ENCODE assay signal across 10 cellular contexts in genomic region chr2:230925879-230926765, GRCh38. TPM values are rescaled to one million over a fixed set of nuclear protein-coding genes. Genes with fewer than 3 reads are reported as not detected.
DNase-seq lines count a peak whose midpoint lies in the region; ATAC-seq lines count a peak whose summit lies in the region.
"Had no signal": no experiment of that assay in that cellular context is flagged by ENCODE, and none has a peak within 500 bp of the region (broad histone marks: within the 10 kb centered on the region; RNA-seq: fewer than 3 reads in every experiment).

No MANE protein-coding gene starts in this region.

- peak; percentile 43 for ATAC-seq in HG03095 (IDR thresholded peaks at IDR 0.05; ENCODE audit: unreplicated experiment)
- ATAC-seq in T-helper 17 cell: no peak

- H3K27me3 Mint-ChIP-seq in activated naive CD4-positive, alpha-beta T cell treated with anti-CD3 and anti-CD28 coated beads, Interleukin-2, amount 10 ng/mL, durations not matched to agents 7 days and 5 days: peaks cover 22% of the 10 kb centered on the region
- peaks cover 6% of the 10 kb centered on the region for H3K27me3 Mint-ChIP-seq in T-helper 17 cell

- H3K9me3 Mint-ChIP-seq in activated naive CD4-positive, alpha-beta T cell treated with anti-CD3 and anti-CD28 coated beads, Interleukin-2, amount 10 ng/mL, durations not matched to agents 7 days and 5 days: no peaks in the 10 kb centered on the region
- H3K9me3 Mint-ChIP-seq: T-helper 1 cell treated with Interleukin-12 subunit alpha and Interleukin-12 subunit beta and Interleukin-4 antibody, amounts not matched to agents 30 μg/mL and 1 μg/mL, for 36 hours had no signal

- H3K9me3 ChIP-seq in T-helper 17 cell (ENCODE audit: control insufficient read depth, low read length, poor library complexity, severe bottlenecking): no peaks in the 10 kb centered on the region
- H3K9me3 ChIP-seq: heart left ventricle had no signal

- CTCF ChIA-PET in activated naive CD4-positive, alpha-beta T cell treated with anti-CD3 and anti-CD28 coated beads, Interleukin-2, amount 10 ng/mL, durations not matched to agents 7 days and 5 days (lab: Charles Lee): interaction anchor here (0.8 to 4.5 kb wide), 8 partner anchors 12 to 131 kb away, joined by 3 to 61 read pairs (median 3); partner anchors contain the start of gene PSMD1

- no peak overlapping the region for H3K4me3 Mint-ChIP-seq in activated naive CD4-positive, alpha-beta T cell treated with anti-CD3 and anti-CD28 coated beads, Interleukin-2, amount 10 ng/mL, durations not matched to agents 7 days and 5 days
- H3K4me3 Mint-ChIP-seq in T-helper 17 cell: no peak overlapping the region

- H3K36me3 Mint-ChIP-seq in activated naive CD4-positive, alpha-beta T cell treated with anti-CD3 and anti-CD28 coated beads, Interleukin-2, amount 10 ng/mL, durations not matched to agents 7 days and 5 days: no peaks in the 10 kb centered on the region
- H3K36me3 Mint-ChIP-seq in T-helper 17 cell (ENCODE audit: low read depth): peaks cover 2% of the 10 kb centered on the region

- DNase-seq in activated T-cell treated with anti-CD3 and anti-CD28 coated beads for 24 hours (ENCODE audit: low read depth): peak; percentile 48
- DNase-seq in activated T-cell treated with anti-CD3 and anti-CD28 coated beads for 4 hours: no peak
- DNase-seq in activated naive CD4-positive, alpha-beta T cell treated with anti-CD3 and anti-CD28 coated beads, Interleukin-2, amount 10 ng/mL, durations not matched to agents 7 days and 5 days: peak; percentile 41
- peak; percentile 65 for DNase-seq in stimulated activated CD8-positive, alpha-beta memory T cell treated with anti-CD3 and anti-CD28 coated beads, Interleukin-4, amount 100 ng/mL, for 48 hours
- DNase-seq in T-helper 17 cell: no peak
- DNase-seq in LoVo (ENCODE audit: low spot score): no peak
- DNase-seq in NCI-H128 (lab: John Stamatoyannopoulos, UW; ENCODE audit: unreplicated experiment): no peak

- peaks cover 36% of the 10 kb centered on the region for H3K4me1 Mint-ChIP-seq in activated naive CD4-positive, alpha-beta T cell treated with anti-CD3 and anti-CD28 coated beads, Interleukin-2, amount 10 ng/mL, durations not matched to agents 7 days and 5 days
- H3K4me1 Mint-ChIP-seq in T-helper 17 cell: peaks cover 26% of the 10 kb centered on the region

- peak overlapping the region; percentile 88 for H3K27ac Mint-ChIP-seq in activated naive CD4-positive, alpha-beta T cell treated with anti-CD3 and anti-CD28 coated beads, Interleukin-2, amount 10 ng/mL, durations not matched to agents 7 days and 5 days
- no peak overlapping the region for H3K27ac Mint-ChIP-seq in T-helper 17 cell

RNA-seq across cellular contexts. Expression of gene GPR55, which starts 1.1 kb away (rescaled TPM):
- total RNA-seq in T-helper 17 cell: 1 to 10 TPM; 3.8 to 8.3 TPM

Comparison
In these comparisons a context has a peak if more than half of its experiments do, and no peak if none do; other contexts are left out.
1. DNase-seq: peak in activated T-cell treated with anti-CD3 and anti-CD28 coated beads for 24 hours (single experiment), activated naive CD4-positive, alpha-beta T cell treated with anti-CD3 and anti-CD28 coated beads, Interleukin-2, amount 10 ng/mL, durations not matched to agents 7 days and 5 days (single experiment) and stimulated activated CD8-positive, alpha-beta memory T cell treated with anti-CD3 and anti-CD28 coated beads, Interleukin-4, amount 100 ng/mL, for 48 hours (single experiment); none in activated T-cell treated with anti-CD3 and anti-CD28 coated beads for 4 hours (single experiment), T-helper 17 cell (0 of 3), LoVo (single experiment) and NCI-H128 (single experiment).